In the genomic region with DNA sequence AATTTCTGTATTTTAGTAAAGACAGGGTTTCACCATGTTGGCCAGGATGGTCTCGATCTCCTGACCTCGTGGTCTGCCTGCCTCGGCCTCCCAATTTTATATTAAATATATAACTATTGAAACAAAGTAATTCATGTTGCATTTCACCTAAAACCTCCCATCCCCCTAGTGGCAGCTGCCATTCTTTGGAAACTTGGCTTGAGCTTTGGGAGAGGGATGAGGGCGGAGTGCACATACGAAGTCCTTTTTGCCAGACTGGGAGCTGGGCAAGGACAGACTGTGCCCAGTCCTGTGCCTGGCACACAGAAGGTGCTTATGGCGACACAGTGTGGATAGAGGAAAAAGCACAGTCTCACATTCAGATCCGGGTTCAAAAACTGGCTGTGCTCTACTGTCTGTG, we compare ENCODE assay signal across 21 cellular contexts.
"Had no signal": no experiment of that assay in that cellular context is flagged by ENCODE, and none has a peak within 500 bp of the region (broad histone marks: within the 10 kb centered on the region; RNA-seq: fewer than 3 reads in every experiment).

No MANE protein-coding gene starts in this region.

- ATAC-seq: activated CD4-positive, alpha-beta T cell treated with anti-CD3 and anti-CD28 coated beads for 36 hours; left ventricle myocardium superior; mucosa of descending colon; T-helper 17 cell had no signal

- H3K36me3 ChIP-seq: thyroid gland had no signal

- H3K27me3 Mint-ChIP-seq: activated B cell treated with CpG ODN at 0.5 μM for 24 hours; activated CD4-positive, alpha-beta T cell treated with anti-CD3 and anti-CD28 coated beads for 36 hours; activated naive CD4-positive, alpha-beta T cell treated with anti-CD3 and anti-CD28 coated beads, Interleukin-2, amount 10 ng/mL, durations not matched to agents 7 days and 5 days; dendritic cell treated with granulocyte-macrophage colony-stimulating factor and Interleukin-4, amounts not matched to agents 40 ng/mL and 50 ng/mL, for 4 days; stimulated activated naive CD8-positive, alpha-beta T cell treated with anti-CD3 and anti-CD28 coated beads, Interleukin-15, Interleukin-2, amounts not matched to agents 100 ng/mL and 50 ng/mL, for 24 hours had no signal

- H3K27me3 ChIP-seq: foreskin keratinocyte, hepatocyte, thyroid gland had no signal

- H3K4me1 ChIP-seq: foreskin keratinocyte, thyroid gland had no signal

- H3K9me3 ChIP-seq: mucosa of descending colon, thyroid gland had no signal

- H3K27ac ChIP-seq: foreskin keratinocyte, hepatocyte, thyroid gland had no signal

- H3K4me1 Mint-ChIP-seq: activated B cell treated with CpG ODN at 0.5 μM for 24 hours; activated CD4-positive, alpha-beta T cell treated with anti-CD3 and anti-CD28 coated beads for 36 hours; activated naive CD4-positive, alpha-beta T cell treated with anti-CD3 and anti-CD28 coated beads, Interleukin-2, amount 10 ng/mL, durations not matched to agents 7 days and 5 days; immature natural killer cell; nephron progenitor cell; T-helper 17 cell had no signal

- H3K27ac Mint-ChIP-seq: activated B cell treated with CpG ODN at 0.5 μM for 24 hours; activated CD4-positive, alpha-beta T cell treated with anti-CD3 and anti-CD28 coated beads for 36 hours; activated naive CD4-positive, alpha-beta T cell treated with anti-CD3 and anti-CD28 coated beads, Interleukin-2, amount 10 ng/mL, durations not matched to agents 7 days and 5 days; dendritic cell treated with granulocyte-macrophage colony-stimulating factor and Interleukin-4, amounts not matched to agents 40 ng/mL and 50 ng/mL, for 4 days; immature natural killer cell; nephron progenitor cell; stimulated activated naive CD8-positive, alpha-beta T cell treated with anti-CD3 and anti-CD28 coated beads, Interleukin-15, Interleukin-2, amounts not matched to agents 100 ng/mL and 50 ng/mL, for 24 hours; T-helper 17 cell had no signal

- H3K9me3 Mint-ChIP-seq: activated B cell treated with CpG ODN at 0.5 μM for 24 hours; activated naive CD4-positive, alpha-beta T cell treated with anti-CD3 and anti-CD28 coated beads, Interleukin-2, amount 10 ng/mL, durations not matched to agents 7 days and 5 days; immature natural killer cell; stimulated activated naive CD8-positive, alpha-beta T cell treated with anti-CD3 and anti-CD28 coated beads, Interleukin-15, Interleukin-2, amounts not matched to agents 100 ng/mL and 50 ng/mL, for 24 hours had no signal

- H3K4me3 Mint-ChIP-seq: activated B cell treated with CpG ODN at 0.5 μM for 24 hours; activated CD4-positive, alpha-beta T cell treated with anti-CD3 and anti-CD28 coated beads for 36 hours; activated naive CD4-positive, alpha-beta T cell treated with anti-CD3 and anti-CD28 coated beads, Interleukin-2, amount 10 ng/mL, durations not matched to agents 7 days and 5 days; dendritic cell treated with granulocyte-macrophage colony-stimulating factor and Interleukin-4, amounts not matched to agents 40 ng/mL and 50 ng/mL, for 4 days; immature natural killer cell; nephron progenitor cell; stimulated activated naive CD8-positive, alpha-beta T cell treated with anti-CD3 and anti-CD28 coated beads, Interleukin-15, Interleukin-2, amounts not matched to agents 100 ng/mL and 50 ng/mL, for 24 hours; T-helper 17 cell had no signal

- H3K4me3 ChIP-seq: hepatocyte, mucosa of descending colon, thyroid gland had no signal

- DNase-seq: activated B cell treated with CpG ODN at 0.5 μM for 24 hours; activated CD4-positive, alpha-beta T cell treated with anti-CD3 and anti-CD28 coated beads for 36 hours; activated CD4-positive, alpha-beta T cell treated with anti-CD3 and anti-CD28 coated beads, Interleukin-2, amount 50 U/mL, for 4 hours; activated naive CD4-positive, alpha-beta T cell treated with anti-CD3 and anti-CD28 coated beads, Interleukin-2, amount 10 ng/mL, durations not matched to agents 7 days and 5 days; amygdala; effector CD8-positive, alpha-beta T cell; immature natural killer cell; left ventricle myocardium superior; mucosa of descending colon; nephron progenitor cell; nucleus accumbens; posterior cingulate gyrus; retina; stimulated activated CD4-positive, alpha-beta T cell treated with anti-CD3 and anti-CD28 coated beads, Interleukin-12 subunit alpha, Interleukin-12 subunit beta, amount 100 ng/mL, for 4 hours; substantia nigra; T-helper 17 cell; thyroid gland had no signal

- H3K36me3 Mint-ChIP-seq: activated naive CD4-positive, alpha-beta T cell treated with anti-CD3 and anti-CD28 coated beads, Interleukin-2, amount 10 ng/mL, durations not matched to agents 7 days and 5 days; immature natural killer cell had no signal
